In the genomic region with DNA sequence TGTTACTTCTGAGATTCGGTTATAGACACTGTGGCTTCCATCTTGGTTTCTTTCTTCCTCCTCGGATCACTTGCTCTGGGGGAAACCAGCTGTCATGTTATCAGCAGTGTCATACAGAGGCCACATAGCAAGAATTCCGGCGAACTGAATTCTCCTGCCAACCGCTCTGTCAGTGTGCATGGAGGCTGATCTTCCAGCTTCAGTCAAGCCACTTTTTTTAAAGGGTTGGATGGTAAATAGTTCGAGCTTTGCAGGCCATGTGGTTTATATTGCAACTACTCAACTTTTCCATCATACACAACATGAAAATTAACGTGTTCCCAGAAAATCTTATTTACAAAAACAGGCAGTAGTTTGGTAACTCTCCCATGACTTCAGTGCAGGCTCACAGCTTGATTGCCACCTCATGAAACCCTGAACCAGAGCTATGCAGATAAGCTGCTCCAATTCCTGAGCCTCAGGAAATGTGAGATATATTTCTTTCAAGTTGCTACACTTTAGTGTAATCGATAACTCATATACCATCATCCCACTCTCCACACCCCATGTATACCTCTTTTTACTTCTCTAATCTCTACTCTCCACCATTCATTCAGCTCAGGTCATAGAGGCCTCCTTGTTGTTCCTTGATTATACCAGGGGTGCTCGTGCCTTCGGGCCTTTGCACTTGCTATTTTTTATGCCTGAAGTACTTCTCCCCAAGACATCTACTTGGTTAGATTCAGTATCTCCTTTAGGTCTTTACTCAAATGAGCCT, we compare ENCODE assay signal across 1 cellular context.
TF ChIP-seq lines count a peak whose summit lies in the region.

No MANE protein-coding gene starts in this region.

TF ChIP-seq in HepG2, 621 proteins besides CTCF, POLR2A, EP300 and RAD21:
- TF ChIP-seq PCBP2 (optimal IDR thresholded peaks at IDR 0.05; ENCODE audit: low read depth, low read length, poor library complexity, severe bottlenecking) = no peak
- TF ChIP-seq TEAD3 (CRISPR knock-in tag; optimal IDR thresholded peaks at IDR 0.05; ENCODE audit: borderline replicate concordance) = peak; percentile 52
